In the genomic region with DNA sequence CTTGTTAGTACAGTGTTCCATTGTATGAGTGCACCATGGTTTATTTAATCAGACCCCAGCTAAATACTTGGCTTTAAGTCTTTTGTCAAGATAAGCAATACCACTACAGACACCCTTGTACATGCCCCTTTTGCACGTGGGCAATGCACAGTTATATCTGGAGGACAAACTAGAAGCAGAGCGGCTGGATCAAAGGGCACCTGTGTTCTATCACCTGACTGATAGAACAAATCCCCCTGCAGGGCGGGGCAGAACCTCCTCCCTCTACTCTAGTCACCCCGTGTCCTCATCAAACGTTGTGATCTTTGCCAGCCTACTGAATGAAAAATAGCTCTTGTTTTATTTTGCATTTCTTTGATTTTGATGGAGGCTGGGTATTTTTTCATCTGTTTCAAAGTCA, we compare ENCODE assay signal across 18 cellular contexts.
DNase-seq lines count a peak whose midpoint lies in the region; ATAC-seq, FAIRE-seq and TF ChIP-seq lines count a peak whose summit lies in the region.
"Had no signal": no experiment of that assay in that cellular context is flagged by ENCODE, and none has a peak within 500 bp of the region (broad histone marks: within the 10 kb centered on the region; RNA-seq: fewer than 3 reads in every experiment).

No MANE protein-coding gene starts in this region.

- peaks cover 2% of the 10 kb centered on the region for H3K27me3 Mint-ChIP-seq in glutamatergic neuron (ENCODE audit: unreplicated experiment)

- no peak for FAIRE-seq in HTR-8/SVneo (lab: Jason Lieb, UNC)

- intact Hi-C loops in OCI-LY7 (cut with micrococcal nuclease; ENCODE audit: unreplicated experiment) = no loop called here

- H3K9me3 ChIP-seq in OCI-LY7 (ENCODE audit: low read length) = peaks cover 3% of the 10 kb centered on the region; the same call in 1 of the 2 replicates
- H3K9me3 ChIP-seq: SJSA1, suprapubic skin had no signal

- peaks cover 27% of the 10 kb centered on the region for H3K4me1 Mint-ChIP-seq in glutamatergic neuron (ENCODE audit: low read depth, unreplicated experiment)

- POLR2A ChIA-PET in OCI-LY7 (lab: Charles Lee) = no interaction called here

- no peaks in the 10 kb centered on the region for H3K27me3 ChIP-seq in H7 (ENCODE audit: control insufficient read depth, insufficient read depth, low read length)
- H3K27me3 ChIP-seq: cardiac muscle cell, SJSA1 had no signal

- peak overlapping the region; percentile 31 for H3K27ac Mint-ChIP-seq in glutamatergic neuron (ENCODE audit: unreplicated experiment)
- H3K27ac Mint-ChIP-seq: activated B cell treated with CpG ODN at 0.5 μM for 24 hours, endodermal cell, H9, memory B cell had no signal

- CTCF ChIA-PET in OCI-LY7 (lab: Charles Lee; ENCODE audit: unreplicated experiment) = no interaction called here

- no peaks in the 10 kb centered on the region for H3K36me3 ChIP-seq in H7 (replicated peaks; ENCODE audit: control insufficient read depth, insufficient read depth, low read length)
- no peaks in the 10 kb centered on the region for H3K36me3 ChIP-seq in OCI-LY7 (ENCODE audit: insufficient read depth, low read length)
- H3K36me3 ChIP-seq: cardiac muscle cell, SJSA1, suprapubic skin had no signal

- peaks cover 3% of the 10 kb centered on the region for H3K9me3 Mint-ChIP-seq in glutamatergic neuron (ENCODE audit: unreplicated experiment)
- H3K9me3 Mint-ChIP-seq: activated B cell treated with CpG ODN at 0.5 μM for 24 hours, endodermal cell had no signal

- H2AFZ ChIP-seq in OCI-LY7 (ENCODE audit: low read length) = peak overlapping the region; percentile 69; the same call in 1 of the 2 replicates

- TF ChIP-seq CTCF in OCI-LY7 (conservative IDR thresholded peaks at IDR 0.05; ENCODE audit: low read length) (no peak), glutamatergic neuron (IDR thresholded peaks at IDR 0.05; ENCODE audit: partially characterized antibody, unreplicated experiment) (no peak)

- H3K4me3 Mint-ChIP-seq in glutamatergic neuron (ENCODE audit: unreplicated experiment) = peak overlapping the region; percentile 28
- H3K4me3 Mint-ChIP-seq: activated B cell treated with CpG ODN at 0.5 μM for 24 hours, endodermal cell, H9 had no signal

- no TSS peak for BruUV-seq in OCI-LY7 (replicated peaks; lab: Mats Ljungman, UMichigan)

- no peaks in the 10 kb centered on the region for H3K9me2 ChIP-seq in OCI-LY7 (ENCODE audit: insufficient read depth, low read length)

- H4K20me1 ChIP-seq in OCI-LY7 (ENCODE audit: insufficient read depth, low read length) = no peaks in the 10 kb centered on the region

- no peaks in the 10 kb centered on the region for H3K79me2 ChIP-seq in OCI-LY7 (ENCODE audit: insufficient read depth, low read depth, low read length)

- peak overlapping the region; percentile 54 for H3K27ac ChIP-seq in OCI-LY7 (ENCODE audit: low read depth, low read length, poor library complexity, severe bottlenecking)
- H3K27ac ChIP-seq: cardiac muscle cell, foreskin keratinocyte, SJSA1, suprapubic skin had no signal

- ATAC-seq in HG02938 (IDR thresholded peaks at IDR 0.05; ENCODE audit: unreplicated experiment) = no peak
- ATAC-seq: foreskin keratinocyte had no signal

- H3K4me2 ChIP-seq in OCI-LY7 (ENCODE audit: low read length) = peak overlapping the region; percentile 69

- H3K36me3 Mint-ChIP-seq in glutamatergic neuron (ENCODE audit: unreplicated experiment) = peaks cover 6% of the 10 kb centered on the region
- H3K36me3 Mint-ChIP-seq: memory B cell had no signal

- DNase-seq in activated CD4-positive, alpha-beta T cell treated with anti-CD3 and anti-CD28 coated beads for 4 hours = peak; percentile 22 to 29
- DNase-seq in activated CD4-positive, alpha-beta T cell treated with anti-CD3 and anti-CD28 coated beads, Interleukin-2, amount 50 U/mL, for 48 hours = no peak
- DNase-seq in H7 = peak; percentile 7
- DNase-seq in OCI-LY7 (ENCODE audit: low spot score) = peak; percentile 81
- DNase-seq in glutamatergic neuron = no peak
- DNase-seq in NOMO-1 treated with dmso at 0.1 percent for 144 hours (lab: John Stamatoyannopoulos, UW; ENCODE audit: unreplicated experiment) = no peak
- no peak for DNase-seq in HTR-8/SVneo (ENCODE audit: insufficient read length, low spot score)
- DNase-seq: activated B cell treated with CpG ODN at 0.5 μM for 24 hours, COR-L47, endodermal cell, foreskin keratinocyte, H9, NCI-H1436 treated with DMSO at 0.1 percent for 48 hours had no signal

- H3K4me1 ChIP-seq in OCI-LY7 (ENCODE audit: insufficient read depth, low read length, poor library complexity, severe bottlenecking) = peaks cover 32% of the 10 kb centered on the region
- H3K4me1 ChIP-seq: foreskin keratinocyte, suprapubic skin had no signal

- H3K4me3 ChIP-seq in H7 (ENCODE audit: insufficient read depth, low read depth, low read length) (no peak overlapping the region), OCI-LY7 (ENCODE audit: low read depth, low read length, poor library complexity, severe bottlenecking) (peak overlapping the region; percentile 50)
- H3K4me3 ChIP-seq: cardiac muscle cell, SJSA1, suprapubic skin had no signal

Comparison
In these comparisons a context has a peak if more than half of its experiments do, and no peak if none do; other contexts are left out.
1. DNase-seq: peak in activated CD4-positive, alpha-beta T cell treated with anti-CD3 and anti-CD28 coated beads for 4 hours (2 of 2), H7 (single experiment) and OCI-LY7 (single experiment); none in activated CD4-positive, alpha-beta T cell treated with anti-CD3 and anti-CD28 coated beads, Interleukin-2, amount 50 U/mL, for 48 hours (0 of 2), glutamatergic neuron (single experiment), NOMO-1 treated with dmso at 0.1 percent for 144 hours (single experiment) and HTR-8/SVneo (single experiment).